Comparison of ENCODE assay signal across 1 cellular context in the genomic region with DNA sequence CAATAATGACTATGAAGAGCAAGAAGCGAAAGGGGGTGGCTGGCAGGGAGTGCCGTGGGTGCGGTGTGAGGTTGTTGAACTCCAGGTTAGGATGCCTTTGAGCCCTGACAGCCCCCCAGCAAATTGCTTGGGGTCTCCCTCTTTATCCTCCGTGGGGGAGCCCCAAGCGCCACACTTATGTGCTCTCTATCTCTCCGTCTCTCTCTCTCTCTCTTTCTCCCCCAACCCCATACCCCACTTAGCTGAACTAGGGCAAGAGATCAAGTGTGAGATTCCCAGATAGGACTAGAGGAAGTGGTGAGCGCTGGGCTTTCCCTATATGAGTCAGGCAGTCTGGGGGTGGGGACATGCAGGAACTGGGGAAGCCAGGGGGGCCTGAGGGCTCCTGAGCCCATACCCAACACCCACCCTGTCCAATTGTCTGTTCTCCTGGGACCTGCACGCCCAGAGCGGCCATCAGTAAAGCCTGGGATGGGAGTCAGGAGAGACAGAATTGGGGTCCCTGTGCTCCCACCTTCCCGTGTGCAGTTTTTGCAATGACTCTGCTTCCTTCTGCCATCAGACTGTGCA.
TF ChIP-seq lines count a peak whose summit lies in the region.

No MANE protein-coding gene starts in this region.

TF ChIP-seq in K562, 482 proteins besides CTCF, POLR2A, EP300 and RAD21 (continued from another document and continues in another):
- TF ChIP-seq, protein P1, sequence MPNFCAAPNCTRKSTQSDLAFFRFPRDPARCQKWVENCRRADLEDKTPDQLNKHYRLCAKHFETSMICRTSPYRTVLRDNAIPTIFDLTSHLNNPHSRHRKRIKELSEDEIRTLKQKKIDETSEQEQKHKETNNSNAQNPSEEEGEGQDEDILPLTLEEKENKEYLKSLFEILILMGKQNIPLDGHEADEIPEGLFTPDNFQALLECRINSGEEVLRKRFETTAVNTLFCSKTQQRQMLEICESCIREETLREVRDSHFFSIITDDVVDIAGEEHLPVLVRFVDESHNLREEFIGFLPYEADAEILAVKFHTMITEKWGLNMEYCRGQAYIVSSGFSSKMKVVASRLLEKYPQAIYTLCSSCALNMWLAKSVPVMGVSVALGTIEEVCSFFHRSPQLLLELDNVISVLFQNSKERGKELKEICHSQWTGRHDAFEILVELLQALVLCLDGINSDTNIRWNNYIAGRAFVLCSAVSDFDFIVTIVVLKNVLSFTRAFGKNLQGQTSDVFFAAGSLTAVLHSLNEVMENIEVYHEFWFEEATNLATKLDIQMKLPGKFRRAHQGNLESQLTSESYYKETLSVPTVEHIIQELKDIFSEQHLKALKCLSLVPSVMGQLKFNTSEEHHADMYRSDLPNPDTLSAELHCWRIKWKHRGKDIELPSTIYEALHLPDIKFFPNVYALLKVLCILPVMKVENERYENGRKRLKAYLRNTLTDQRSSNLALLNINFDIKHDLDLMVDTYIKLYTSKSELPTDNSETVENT (CRISPR knock-in tag; IDR thresholded peaks at IDR 0.05) = no peak
- TF ChIP-seq ZNF274 (IDR thresholded peaks at IDR 0.05; ENCODE audit: borderline replicate concordance, low read depth, low read length) = no peak
- TF ChIP-seq NR3C1 (CRISPR knock-in tag; IDR thresholded peaks at IDR 0.05) = no peak
- TF ChIP-seq DPF2 (IDR thresholded peaks at IDR 0.05) = peak; percentile 91
- TF ChIP-seq, protein P2, sequence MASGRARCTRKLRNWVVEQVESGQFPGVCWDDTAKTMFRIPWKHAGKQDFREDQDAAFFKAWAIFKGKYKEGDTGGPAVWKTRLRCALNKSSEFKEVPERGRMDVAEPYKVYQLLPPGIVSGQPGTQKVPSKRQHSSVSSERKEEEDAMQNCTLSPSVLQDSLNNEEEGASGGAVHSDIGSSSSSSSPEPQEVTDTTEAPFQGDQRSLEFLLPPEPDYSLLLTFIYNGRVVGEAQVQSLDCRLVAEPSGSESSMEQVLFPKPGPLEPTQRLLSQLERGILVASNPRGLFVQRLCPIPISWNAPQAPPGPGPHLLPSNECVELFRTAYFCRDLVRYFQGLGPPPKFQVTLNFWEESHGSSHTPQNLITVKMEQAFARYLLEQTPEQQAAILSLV (tag; IDR thresholded peaks at IDR 0.05) = no peak
- TF ChIP-seq NFE2L1 (tag; IDR thresholded peaks at IDR 0.05; ENCODE audit: borderline replicate concordance, low read depth) = no peak
- TF ChIP-seq EGR1 (conservative IDR thresholded peaks at IDR 0.05) = peak; percentile 80
- no peak for TF ChIP-seq ZNF76 (CRISPR knock-in tag; IDR thresholded peaks at IDR 0.05; ENCODE audit: borderline replicate concordance)
- TF ChIP-seq ZBED1 (IDR thresholded peaks at IDR 0.05) = peak; percentile 27; the same call in 1 of the 2 replicates
- no peak for TF ChIP-seq PRPF4 (IDR thresholded peaks at IDR 0.05; ENCODE audit: insufficient read depth, low read depth, low read length, poor library complexity, severe bottlenecking)
- no peak for TF ChIP-seq SMARCA5 (IDR thresholded peaks at IDR 0.05)
- TF ChIP-seq, protein P3, sequence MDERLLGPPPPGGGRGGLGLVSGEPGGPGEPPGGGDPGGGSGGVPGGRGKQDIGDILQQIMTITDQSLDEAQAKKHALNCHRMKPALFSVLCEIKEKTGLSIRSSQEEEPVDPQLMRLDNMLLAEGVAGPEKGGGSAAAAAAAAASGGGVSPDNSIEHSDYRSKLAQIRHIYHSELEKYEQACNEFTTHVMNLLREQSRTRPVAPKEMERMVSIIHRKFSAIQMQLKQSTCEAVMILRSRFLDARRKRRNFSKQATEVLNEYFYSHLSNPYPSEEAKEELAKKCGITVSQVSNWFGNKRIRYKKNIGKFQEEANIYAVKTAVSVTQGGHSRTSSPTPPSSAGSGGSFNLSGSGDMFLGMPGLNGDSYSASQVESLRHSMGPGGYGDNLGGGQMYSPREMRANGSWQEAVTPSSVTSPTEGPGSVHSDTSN (CRISPR knock-in tag; IDR thresholded peaks at IDR 0.05; ENCODE audit: low read depth) = no peak
- TF ChIP-seq, protein P3 (tag; conservative IDR thresholded peaks at IDR 0.05; ENCODE audit: low read depth) = no peak
- no peak for TF ChIP-seq TAF7 (tag; IDR thresholded peaks at IDR 0.05)
- TF ChIP-seq, protein P4, sequence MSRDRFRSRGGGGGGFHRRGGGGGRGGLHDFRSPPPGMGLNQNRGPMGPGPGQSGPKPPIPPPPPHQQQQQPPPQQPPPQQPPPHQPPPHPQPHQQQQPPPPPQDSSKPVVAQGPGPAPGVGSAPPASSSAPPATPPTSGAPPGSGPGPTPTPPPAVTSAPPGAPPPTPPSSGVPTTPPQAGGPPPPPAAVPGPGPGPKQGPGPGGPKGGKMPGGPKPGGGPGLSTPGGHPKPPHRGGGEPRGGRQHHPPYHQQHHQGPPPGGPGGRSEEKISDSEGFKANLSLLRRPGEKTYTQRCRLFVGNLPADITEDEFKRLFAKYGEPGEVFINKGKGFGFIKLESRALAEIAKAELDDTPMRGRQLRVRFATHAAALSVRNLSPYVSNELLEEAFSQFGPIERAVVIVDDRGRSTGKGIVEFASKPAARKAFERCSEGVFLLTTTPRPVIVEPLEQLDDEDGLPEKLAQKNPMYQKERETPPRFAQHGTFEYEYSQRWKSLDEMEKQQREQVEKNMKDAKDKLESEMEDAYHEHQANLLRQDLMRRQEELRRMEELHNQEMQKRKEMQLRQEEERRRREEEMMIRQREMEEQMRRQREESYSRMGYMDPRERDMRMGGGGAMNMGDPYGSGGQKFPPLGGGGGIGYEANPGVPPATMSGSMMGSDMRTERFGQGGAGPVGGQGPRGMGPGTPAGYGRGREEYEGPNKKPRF (IDR thresholded peaks at IDR 0.05; ENCODE audit: low read depth, low read length) = no peak
- TF ChIP-seq NUFIP1 (IDR thresholded peaks at IDR 0.05; ENCODE audit: partially characterized antibody) = no peak
- no peak for TF ChIP-seq MCM5 (IDR thresholded peaks at IDR 0.05; ENCODE audit: low read depth)
- TF ChIP-seq JUNB (CRISPR knock-in tag; conservative IDR thresholded peaks at IDR 0.05) = no peak
- no peak for TF ChIP-seq YY1 (IDR thresholded peaks at IDR 0.05; ENCODE audit: borderline replicate concordance in 1 of 3, control insufficient read depth in 1 of 3, extremely low read depth in 1 of 3, insufficient read depth in 3 of 3, insufficient read length in 1 of 3, insufficient replicate concordance in 2 of 3, low read depth in 1 of 3, low read length in 2 of 3)
- no peak for TF ChIP-seq ZNF57 (CRISPR knock-in tag; IDR thresholded peaks at IDR 0.05)
- TF ChIP-seq, protein P5, sequence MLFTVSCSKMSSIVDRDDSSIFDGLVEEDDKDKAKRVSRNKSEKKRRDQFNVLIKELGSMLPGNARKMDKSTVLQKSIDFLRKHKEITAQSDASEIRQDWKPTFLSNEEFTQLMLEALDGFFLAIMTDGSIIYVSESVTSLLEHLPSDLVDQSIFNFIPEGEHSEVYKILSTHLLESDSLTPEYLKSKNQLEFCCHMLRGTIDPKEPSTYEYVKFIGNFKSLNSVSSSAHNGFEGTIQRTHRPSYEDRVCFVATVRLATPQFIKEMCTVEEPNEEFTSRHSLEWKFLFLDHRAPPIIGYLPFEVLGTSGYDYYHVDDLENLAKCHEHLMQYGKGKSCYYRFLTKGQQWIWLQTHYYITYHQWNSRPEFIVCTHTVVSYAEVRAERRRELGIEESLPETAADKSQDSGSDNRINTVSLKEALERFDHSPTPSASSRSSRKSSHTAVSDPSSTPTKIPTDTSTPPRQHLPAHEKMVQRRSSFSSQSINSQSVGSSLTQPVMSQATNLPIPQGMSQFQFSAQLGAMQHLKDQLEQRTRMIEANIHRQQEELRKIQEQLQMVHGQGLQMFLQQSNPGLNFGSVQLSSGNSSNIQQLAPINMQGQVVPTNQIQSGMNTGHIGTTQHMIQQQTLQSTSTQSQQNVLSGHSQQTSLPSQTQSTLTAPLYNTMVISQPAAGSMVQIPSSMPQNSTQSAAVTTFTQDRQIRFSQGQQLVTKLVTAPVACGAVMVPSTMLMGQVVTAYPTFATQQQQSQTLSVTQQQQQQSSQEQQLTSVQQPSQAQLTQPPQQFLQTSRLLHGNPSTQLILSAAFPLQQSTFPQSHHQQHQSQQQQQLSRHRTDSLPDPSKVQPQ (CRISPR knock-in tag; IDR thresholded peaks at IDR 0.05; ENCODE audit: borderline replicate concordance) = no peak
- no peak for TF ChIP-seq KLF1 (tag; IDR thresholded peaks at IDR 0.05)
- TF ChIP-seq TRIM28 (IDR thresholded peaks at IDR 0.05) = no peak
- peak; percentile 93 for TF ChIP-seq VEZF1 (CRISPR knock-in tag; IDR thresholded peaks at IDR 0.05)
- TF ChIP-seq HSF4 (CRISPR knock-in tag; IDR thresholded peaks at IDR 0.05; ENCODE audit: borderline replicate concordance) = no peak
- TF ChIP-seq FIP1L1 (IDR thresholded peaks at IDR 0.05; ENCODE audit: low read depth, low read length, poor library complexity, severe bottlenecking) = no peak
- no peak for TF ChIP-seq KDM1A (IDR thresholded peaks at IDR 0.05)
- TF ChIP-seq CREB5 (CRISPR knock-in tag; IDR thresholded peaks at IDR 0.05) = no peak
- TF ChIP-seq SIN3A (IDR thresholded peaks at IDR 0.05; ENCODE audit: borderline replicate concordance in 2 of 2, control insufficient read depth in 1 of 2, low read depth in 2 of 2, low read length in 2 of 2) = no peak
- no peak for TF ChIP-seq DNMT1 (IDR thresholded peaks at IDR 0.05)
- no peak for TF ChIP-seq TAF1 (IDR thresholded peaks at IDR 0.05; ENCODE audit: control insufficient read depth, extremely low read depth, insufficient read depth, low read length, severe bottlenecking)
- TF ChIP-seq MNT (conservative IDR thresholded peaks at IDR 0.05) = no peak; a peak in 1 of 4 replicates
- TF ChIP-seq ZNF780A (CRISPR knock-in tag; IDR thresholded peaks at IDR 0.05) = no peak
- TF ChIP-seq BCL6 (CRISPR knock-in tag; IDR thresholded peaks at IDR 0.05) = no peak
- TF ChIP-seq, protein P6, sequence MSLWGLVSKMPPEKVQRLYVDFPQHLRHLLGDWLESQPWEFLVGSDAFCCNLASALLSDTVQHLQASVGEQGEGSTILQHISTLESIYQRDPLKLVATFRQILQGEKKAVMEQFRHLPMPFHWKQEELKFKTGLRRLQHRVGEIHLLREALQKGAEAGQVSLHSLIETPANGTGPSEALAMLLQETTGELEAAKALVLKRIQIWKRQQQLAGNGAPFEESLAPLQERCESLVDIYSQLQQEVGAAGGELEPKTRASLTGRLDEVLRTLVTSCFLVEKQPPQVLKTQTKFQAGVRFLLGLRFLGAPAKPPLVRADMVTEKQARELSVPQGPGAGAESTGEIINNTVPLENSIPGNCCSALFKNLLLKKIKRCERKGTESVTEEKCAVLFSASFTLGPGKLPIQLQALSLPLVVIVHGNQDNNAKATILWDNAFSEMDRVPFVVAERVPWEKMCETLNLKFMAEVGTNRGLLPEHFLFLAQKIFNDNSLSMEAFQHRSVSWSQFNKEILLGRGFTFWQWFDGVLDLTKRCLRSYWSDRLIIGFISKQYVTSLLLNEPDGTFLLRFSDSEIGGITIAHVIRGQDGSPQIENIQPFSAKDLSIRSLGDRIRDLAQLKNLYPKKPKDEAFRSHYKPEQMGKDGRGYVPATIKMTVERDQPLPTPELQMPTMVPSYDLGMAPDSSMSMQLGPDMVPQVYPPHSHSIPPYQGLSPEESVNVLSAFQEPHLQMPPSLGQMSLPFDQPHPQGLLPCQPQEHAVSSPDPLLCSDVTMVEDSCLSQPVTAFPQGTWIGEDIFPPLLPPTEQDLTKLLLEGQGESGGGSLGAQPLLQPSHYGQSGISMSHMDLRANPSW (CRISPR knock-in tag; IDR thresholded peaks at IDR 0.05) = no peak
- no peak for TF ChIP-seq ZNF140 (CRISPR knock-in tag; IDR thresholded peaks at IDR 0.05)
- TF ChIP-seq ERF (CRISPR knock-in tag; IDR thresholded peaks at IDR 0.05) = 0 out of 2 replicates have a peak, but pooled peaks have one; percentile 81
- no peak for TF ChIP-seq NR4A1 (CRISPR knock-in tag; IDR thresholded peaks at IDR 0.05)
- TF ChIP-seq NR4A1 (tag; IDR thresholded peaks at IDR 0.05) = no peak
